Comparison of ENCODE assay signal across 9 cellular contexts in genomic region chr11:10351768-10352641, GRCh38. TPM values are rescaled to one million over a fixed set of nuclear protein-coding genes. Genes with fewer than 3 reads are reported as not detected.
DNase-seq lines count a peak whose midpoint lies in the region; ATAC-seq and TF ChIP-seq lines count a peak whose summit lies in the region.
"Had no signal": no experiment of that assay in that cellular context is flagged by ENCODE, and none has a peak within 500 bp of the region (broad histone marks: within the 10 kb centered on the region; RNA-seq: fewer than 3 reads in every experiment).

No MANE protein-coding gene starts in this region.

- H3K9me3 ChIP-seq in AG04450 (ENCODE audit: control insufficient read depth, insufficient read depth, low read length) (no peaks in the 10 kb centered on the region), lower lobe of right lung (no peaks in the 10 kb centered on the region)

- H3K27ac ChIP-seq in AG04450 (ENCODE audit: low read depth, low read length) = peak overlapping the region; percentile 87
- peak overlapping the region; percentile 54 for H3K27ac ChIP-seq in lower lobe of right lung

- peaks cover 22% of the 10 kb centered on the region for H3K4me1 ChIP-seq in lower lobe of right lung

- no peaks in the 10 kb centered on the region for H3K9me3 Mint-ChIP-seq in activated naive CD8-positive, alpha-beta T cell treated with anti-CD3 and anti-CD28 coated beads, Interleukin-2, amount 50 U/mL, for 24 hours

- H3K36me3 ChIP-seq in lower lobe of right lung = no peaks in the 10 kb centered on the region

- no peak overlapping the region for H3K27ac Mint-ChIP-seq in activated naive CD8-positive, alpha-beta T cell treated with anti-CD3 and anti-CD28 coated beads, Interleukin-2, amount 50 U/mL, for 24 hours

- H3K27me3 ChIP-seq in AG04450 (ENCODE audit: control insufficient read depth, insufficient read depth, low read length) (no peaks in the 10 kb centered on the region), lower lobe of right lung (ENCODE audit: low read depth) (no peaks in the 10 kb centered on the region)

- peaks cover 20% of the 10 kb centered on the region for H3K27me3 Mint-ChIP-seq in activated naive CD8-positive, alpha-beta T cell treated with anti-CD3 and anti-CD28 coated beads, Interleukin-2, amount 50 U/mL, for 24 hours

- peak; percentile 80 for DNase-seq in AG04450 (ENCODE audit: low read depth, low spot score)
- DNase-seq in NCI-H2081 (lab: John Stamatoyannopoulos, UW) = peak; percentile 83 to 94
- DNase-seq in ecto neural progenitor cell (ENCODE audit: low spot score) = peak; percentile 69
- no peak for DNase-seq in lower lobe of right lung
- no peak for DNase-seq in activated naive CD8-positive, alpha-beta T cell treated with anti-CD3 and anti-CD28 coated beads, Interleukin-2, amount 50 U/mL, for 24 hours
- no peak for DNase-seq in stimulated activated naive CD4-positive, alpha-beta T cell (lab: John Stamatoyannopoulos, UW)
- DNase-seq: CD4-positive, CD25-positive, alpha-beta regulatory T cell had no signal

- POLR2A ChIA-PET in AG04450 (lab: Yijun Ruan, JAX) = interaction anchor here (0.9 to 2.8 kb wide), 8 partner anchors 14 to 446 kb away, joined by 3 to 19 read pairs (median 4); partner anchors contain the start of genes ADM and AMPD3

- ATAC-seq in lower lobe of right lung (peak; percentile 60 to 78), HG03432 (IDR thresholded peaks at IDR 0.05; ENCODE audit: unreplicated experiment) (no peak), HG03457 (IDR thresholded peaks at IDR 0.05; ENCODE audit: unreplicated experiment) (no peak)
- ATAC-seq in activated naive CD8-positive, alpha-beta T cell treated with anti-CD3 and anti-CD28 coated beads, Interleukin-2, amount 50 U/mL, for 24 hours = no peak

- H3K4me1 Mint-ChIP-seq in activated naive CD8-positive, alpha-beta T cell treated with anti-CD3 and anti-CD28 coated beads, Interleukin-2, amount 50 U/mL, for 24 hours = no peaks in the 10 kb centered on the region
- H3K4me1 Mint-ChIP-seq: CD4-positive, CD25-positive, alpha-beta regulatory T cell had no signal

- CTCF ChIA-PET in AG04450 (lab: Charles Lee) = interaction anchor here (1.0 to 1.9 kb wide), 3 partner anchors 14 to 45 kb away, joined by 3 to 7 read pairs (median 4); no protein-coding TSS in a partner anchor

- TF ChIP-seq CTCF in AG04450 (IDR thresholded peaks at IDR 0.05; ENCODE audit: low read depth, low read length) (no peak), lower lobe of right lung (IDR thresholded peaks at IDR 0.05) (no peak)

- intact Hi-C loops in lower lobe of right lung (cut with DNase I) = no loop called here

- H3K4me3 ChIP-seq in AG04450 (ENCODE audit: low read depth, low read length) (no peak overlapping the region), lower lobe of right lung (no peak overlapping the region)

- H3K36me3 Mint-ChIP-seq in activated naive CD8-positive, alpha-beta T cell treated with anti-CD3 and anti-CD28 coated beads, Interleukin-2, amount 50 U/mL, for 24 hours (ENCODE audit: low read depth) = no peaks in the 10 kb centered on the region
- H3K36me3 Mint-ChIP-seq: CD4-positive, CD25-positive, alpha-beta regulatory T cell had no signal

- H3K4me3 Mint-ChIP-seq in activated naive CD8-positive, alpha-beta T cell treated with anti-CD3 and anti-CD28 coated beads, Interleukin-2, amount 50 U/mL, for 24 hours = no peak overlapping the region
- H3K4me3 Mint-ChIP-seq: CD4-positive, CD25-positive, alpha-beta regulatory T cell had no signal

RNA-seq across cellular contexts. Expression of gene ADM, which starts 47.1 kb away (rescaled TPM):
- polyA plus RNA-seq in AG04450 (2011; rRNA removed) = 247 and 328 TPM in 2 replicates
- polyA minus RNA-seq in AG04450 (2011; rRNA and poly(A)+ RNA removed) = 290 and 429 TPM in 2 replicates
- total RNA-seq in lower lobe of right lung = 19.5 TPM
- polyA plus RNA-seq: CD4-positive, CD25-positive, alpha-beta regulatory T cell had no signal

RNA-seq across cellular contexts. Expression of gene SBF2, which starts 58.0 kb away (rescaled TPM):
- 43.0 and 44.4 TPM in 2 replicates for polyA plus RNA-seq in AG04450 (2011; rRNA removed)
- 66.1 and 72.1 TPM in 2 replicates for polyA minus RNA-seq in AG04450 (2011; rRNA and poly(A)+ RNA removed)
- 41.3 TPM for total RNA-seq in lower lobe of right lung

Comparison
In these comparisons a context has a peak if more than half of its experiments do, and no peak if none do; other contexts are left out.
1. DNase-seq: peak in AG04450 (single experiment), NCI-H2081 (2 of 2) and ecto neural progenitor cell (single experiment); none in lower lobe of right lung (single experiment), activated naive CD8-positive, alpha-beta T cell treated with anti-CD3 and anti-CD28 coated beads, Interleukin-2, amount 50 U/mL, for 24 hours (single experiment) and stimulated activated naive CD4-positive, alpha-beta T cell (0 of 6).
2. ATAC-seq: peak in lower lobe of right lung (2 of 2); none in activated naive CD8-positive, alpha-beta T cell treated with anti-CD3 and anti-CD28 coated beads, Interleukin-2, amount 50 U/mL, for 24 hours (single experiment), HG03432 (single experiment) and HG03457 (single experiment).